Comparison of ENCODE assay signal across 1 cellular context in the genomic region with DNA sequence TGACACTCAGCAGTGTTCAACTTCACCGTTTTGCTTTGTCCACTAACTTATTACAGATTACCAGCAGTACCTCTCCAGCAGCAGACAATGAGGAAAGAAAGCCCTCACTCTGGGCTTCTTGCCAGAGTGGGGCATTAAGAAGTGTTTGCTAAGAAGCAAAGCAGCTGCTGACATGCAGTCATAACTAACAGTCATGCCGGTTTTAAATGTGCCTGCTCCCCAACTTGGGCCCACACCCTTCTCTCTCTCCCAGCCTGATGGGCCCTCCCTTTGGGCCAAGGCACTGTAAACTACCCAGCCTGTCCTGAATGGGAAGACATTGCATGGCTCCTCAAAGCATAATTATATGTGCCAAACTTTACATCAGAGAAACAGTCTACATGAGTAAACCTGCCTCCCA.
TF ChIP-seq lines count a peak whose summit lies in the region.

No MANE protein-coding gene starts in this region.

TF ChIP-seq in IMR-90, 13 proteins besides CTCF, POLR2A, EP300 and RAD21 (continued from another document):
- no peak for TF ChIP-seq ELK1 (IDR thresholded peaks at IDR 0.05; ENCODE audit: borderline replicate concordance, low read depth, low read length)
- no peak for TF ChIP-seq CEBPB (IDR thresholded peaks at IDR 0.05; ENCODE audit: low read depth, low read length)
TF ChIP-seq in IMR-90: peak in this region for 0.
